ENCODE assay signal across 29 cellular contexts in genomic region chr1:4268890-4269286, GRCh38.
"Had no signal": no experiment of that assay in that cellular context is flagged by ENCODE, and none has a peak within 500 bp of the region (broad histone marks: within the 10 kb centered on the region; RNA-seq: fewer than 3 reads in every experiment).

No MANE protein-coding gene starts in this region.

- DNase-seq: activated CD4-positive, alpha-beta memory T cell treated with anti-CD3 and anti-CD28 coated beads for 36 hours; activated CD4-positive, alpha-beta T cell treated with anti-CD3 and anti-CD28 coated beads for 36 hours; activated CD4-positive, alpha-beta T cell treated with anti-CD3 and anti-CD28 coated beads, Interleukin-2, amount 10 ng/mL, durations not matched to agents 24 days and 14 days; activated CD4-positive, CD25-positive, alpha-beta regulatory T cell; activated CD4-positive, CD25-positive, alpha-beta regulatory T cell treated with anti-CD3 and anti-CD28 coated beads, Interleukin-2, amount 50 U/mL, for 72 hours; activated CD8-positive, alpha-beta memory T cell treated with anti-CD3 and anti-CD28 coated beads, Interleukin-2, amount 10 ng/mL, durations not matched to agents 7 days and 5 days; activated CD8-positive, alpha-beta memory T cell treated with anti-CD3 and anti-CD28 coated beads, Interleukin-2, amount 50 U/mL, for 4 hours; activated CD8-positive, alpha-beta T cell treated with anti-CD3 and anti-CD28 coated beads, Interleukin-2, amount 10 ng/mL, durations not matched to agents 7 days and 5 days; activated effector memory CD4-positive, alpha-beta T cell treated with anti-CD3 and anti-CD28 coated beads, Interleukin-2, amount 50 U/mL, for 16 hours; activated naive CD4-positive, alpha-beta T cell treated with anti-CD3 and anti-CD28 coated beads for 36 hours; activated naive CD8-positive, alpha-beta T cell treated with anti-CD3 and anti-CD28 coated beads for 36 hours; activated naive CD8-positive, alpha-beta T cell treated with anti-CD3 and anti-CD28 coated beads, Interleukin-2, amount 50 U/mL, for 24 hours; activated T-cell treated with anti-CD3 and anti-CD28 coated beads, Interleukin-2, amount 50 U/mL, for 1 hour; activated T-cell treated with anti-CD3 and anti-CD28 coated beads, Interleukin-2, amount 50 U/mL, for 48 hours; adrenal gland; amygdala; aorta; body of pancreas; caudate nucleus; cortex of kidney; dermis blood vessel endothelial cell; effector CD4-positive, alpha-beta T cell; effector memory CD8-positive, alpha-beta T cell; foreskin fibroblast; head of caudate nucleus had no signal

- H3K4me3 Mint-ChIP-seq: activated CD4-positive, alpha-beta memory T cell treated with anti-CD3 and anti-CD28 coated beads for 36 hours; activated CD4-positive, alpha-beta T cell treated with anti-CD3 and anti-CD28 coated beads for 36 hours; activated CD4-positive, alpha-beta T cell treated with anti-CD3 and anti-CD28 coated beads, Interleukin-2, amount 10 ng/mL, durations not matched to agents 24 days and 14 days; activated CD8-positive, alpha-beta memory T cell treated with anti-CD3 and anti-CD28 coated beads, Interleukin-2, amount 10 ng/mL, durations not matched to agents 7 days and 5 days; activated CD8-positive, alpha-beta T cell treated with anti-CD3 and anti-CD28 coated beads, Interleukin-2, amount 10 ng/mL, durations not matched to agents 7 days and 5 days; activated naive CD4-positive, alpha-beta T cell treated with anti-CD3 and anti-CD28 coated beads for 36 hours; activated naive CD4-positive, alpha-beta T cell treated with anti-CD3 and anti-CD28 coated beads, Interleukin-2, amount 50 U/mL, for 24 hours; activated naive CD8-positive, alpha-beta T cell treated with anti-CD3 and anti-CD28 coated beads for 36 hours; activated naive CD8-positive, alpha-beta T cell treated with anti-CD3 and anti-CD28 coated beads, Interleukin-2, amount 50 U/mL, for 24 hours; activated T-helper 1 cell treated with anti-CD3 and anti-CD28 coated beads, Interleukin-12 subunit alpha, Interleukin-12 subunit beta, Interleukin-2, Interleukin-4 antibody, amounts not matched to agents 30 ng/mL and 10 ng/mL and 1 ng/mL, durations not matched to agents 14 hours and 24 hours and 36 hours; effector memory CD8-positive, alpha-beta T cell had no signal

- H3K36me3 Mint-ChIP-seq: activated CD4-positive, alpha-beta memory T cell treated with anti-CD3 and anti-CD28 coated beads for 36 hours; activated CD8-positive, alpha-beta memory T cell treated with anti-CD3 and anti-CD28 coated beads, Interleukin-2, amount 10 ng/mL, durations not matched to agents 7 days and 5 days; activated naive CD4-positive, alpha-beta T cell treated with anti-CD3 and anti-CD28 coated beads, Interleukin-2, amount 50 U/mL, for 24 hours; activated naive CD8-positive, alpha-beta T cell treated with anti-CD3 and anti-CD28 coated beads for 36 hours had no signal

- H3K27ac ChIP-seq: adrenal gland, body of pancreas, epithelial cell of prostate had no signal

- H3K4me3 ChIP-seq: adrenal gland, body of pancreas had no signal

- H3K4me1 Mint-ChIP-seq: activated CD4-positive, alpha-beta T cell treated with anti-CD3 and anti-CD28 coated beads for 36 hours; activated naive CD4-positive, alpha-beta T cell treated with anti-CD3 and anti-CD28 coated beads, Interleukin-2, amount 50 U/mL, for 24 hours; activated naive CD8-positive, alpha-beta T cell treated with anti-CD3 and anti-CD28 coated beads, Interleukin-2, amount 50 U/mL, for 24 hours had no signal

- H3K9me3 Mint-ChIP-seq: activated CD4-positive, alpha-beta memory T cell treated with anti-CD3 and anti-CD28 coated beads for 36 hours; activated CD4-positive, alpha-beta T cell treated with anti-CD3 and anti-CD28 coated beads, Interleukin-2, amount 10 ng/mL, durations not matched to agents 24 days and 14 days; activated naive CD4-positive, alpha-beta T cell treated with anti-CD3 and anti-CD28 coated beads for 36 hours; activated naive CD4-positive, alpha-beta T cell treated with anti-CD3 and anti-CD28 coated beads, Interleukin-2, amount 50 U/mL, for 24 hours; activated naive CD8-positive, alpha-beta T cell treated with anti-CD3 and anti-CD28 coated beads for 36 hours; activated naive CD8-positive, alpha-beta T cell treated with anti-CD3 and anti-CD28 coated beads, Interleukin-2, amount 50 U/mL, for 24 hours; activated T-helper 1 cell treated with anti-CD3 and anti-CD28 coated beads, Interleukin-12 subunit alpha, Interleukin-12 subunit beta, Interleukin-2, Interleukin-4 antibody, amounts not matched to agents 30 ng/mL and 10 ng/mL and 1 ng/mL, durations not matched to agents 14 hours and 24 hours and 36 hours; activated T-helper 2 cell treated with anti-CD3 and anti-CD28 coated beads, Interferon-gamma antibody, Interleukin-2, Interleukin-4, amounts not matched to agents 10 μg/mL and 5 μg/mL and 100 μg/mL, durations not matched to agents 14 hours and 24 hours and 36 hours; effector memory CD8-positive, alpha-beta T cell had no signal

- H3K9me3 ChIP-seq: adrenal gland, body of pancreas had no signal

- ATAC-seq: activated CD4-positive, alpha-beta T cell treated with anti-CD3 and anti-CD28 coated beads for 36 hours; activated CD8-positive, alpha-beta memory T cell treated with anti-CD3 and anti-CD28 coated beads, Interleukin-2, amount 10 ng/mL, durations not matched to agents 7 days and 5 days; activated CD8-positive, alpha-beta T cell treated with anti-CD3 and anti-CD28 coated beads, Interleukin-2, amount 10 ng/mL, durations not matched to agents 7 days and 5 days; activated naive CD8-positive, alpha-beta T cell treated with anti-CD3 and anti-CD28 coated beads, Interleukin-2, amount 50 U/mL, for 24 hours; body of pancreas; effector memory CD8-positive, alpha-beta T cell had no signal

- H3K36me3 ChIP-seq: adrenal gland had no signal

- H3K27ac Mint-ChIP-seq: activated CD4-positive, alpha-beta memory T cell treated with anti-CD3 and anti-CD28 coated beads for 36 hours; activated CD4-positive, alpha-beta T cell treated with anti-CD3 and anti-CD28 coated beads for 36 hours; activated CD4-positive, alpha-beta T cell treated with anti-CD3 and anti-CD28 coated beads, Interleukin-2, amount 10 ng/mL, durations not matched to agents 24 days and 14 days; activated CD8-positive, alpha-beta memory T cell treated with anti-CD3 and anti-CD28 coated beads, Interleukin-2, amount 10 ng/mL, durations not matched to agents 7 days and 5 days; activated CD8-positive, alpha-beta T cell treated with anti-CD3 and anti-CD28 coated beads, Interleukin-2, amount 10 ng/mL, durations not matched to agents 7 days and 5 days; activated naive CD4-positive, alpha-beta T cell treated with anti-CD3 and anti-CD28 coated beads for 36 hours; activated naive CD4-positive, alpha-beta T cell treated with anti-CD3 and anti-CD28 coated beads, Interleukin-2, amount 50 U/mL, for 24 hours; activated naive CD8-positive, alpha-beta T cell treated with anti-CD3 and anti-CD28 coated beads for 36 hours; activated naive CD8-positive, alpha-beta T cell treated with anti-CD3 and anti-CD28 coated beads, Interleukin-2, amount 50 U/mL, for 24 hours; activated T-helper 1 cell treated with anti-CD3 and anti-CD28 coated beads, Interleukin-12 subunit alpha, Interleukin-12 subunit beta, Interleukin-2, Interleukin-4 antibody, amounts not matched to agents 30 ng/mL and 10 ng/mL and 1 ng/mL, durations not matched to agents 14 hours and 24 hours and 36 hours; activated T-helper 2 cell treated with anti-CD3 and anti-CD28 coated beads, Interferon-gamma antibody, Interleukin-2, Interleukin-4, amounts not matched to agents 10 μg/mL and 5 μg/mL and 100 μg/mL, durations not matched to agents 14 hours and 24 hours and 36 hours; effector memory CD8-positive, alpha-beta T cell had no signal

- H3K4me1 ChIP-seq: adrenal gland had no signal

- H3K27me3 ChIP-seq: adrenal gland, body of pancreas had no signal
